28 cellular contexts compared by ENCODE assay signal in the genomic region with DNA sequence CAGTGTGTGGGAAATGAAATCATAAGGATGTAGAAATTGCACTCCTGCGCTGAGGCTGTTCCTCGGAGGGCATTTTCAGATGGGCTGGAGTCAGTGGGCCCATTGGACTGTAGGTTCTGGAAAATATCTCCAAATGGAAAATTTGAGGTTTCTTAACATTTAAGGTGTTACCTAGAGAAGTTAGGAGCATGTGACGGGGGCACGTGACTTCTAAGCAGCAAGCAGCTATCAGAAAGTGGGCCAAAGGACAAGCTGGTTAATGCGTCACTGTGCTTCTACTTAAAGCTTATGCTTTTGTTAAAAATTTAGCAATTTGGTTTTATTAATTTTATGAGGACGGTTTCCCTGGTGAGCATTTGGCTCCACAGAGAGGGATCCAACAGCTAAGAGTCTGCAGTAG.
"Had no signal": no experiment of that assay in that cellular context is flagged by ENCODE, and none has a peak within 500 bp of the region (broad histone marks: within the 10 kb centered on the region; RNA-seq: fewer than 3 reads in every experiment).

No MANE protein-coding gene starts in this region.

- H3K4me3 Mint-ChIP-seq: stimulated activated effector memory CD8-positive, alpha-beta T cell treated with anti-CD3 and anti-CD28 coated beads, Interleukin-12 subunit alpha, Interleukin-12 subunit beta, amount 100 ng/mL, for 72 hours; stimulated activated memory B cell treated with anti-CD40 and anti-IgM and Interleukin-4, amounts not matched to agents 10 μg/mL and 1 μg/mL and 100 μg/mL, for 72 hours; stimulated activated naive B cell treated with anti-CD40 and anti-IgM and Interleukin-4, amounts not matched to agents 10 μg/mL and 1 μg/mL and 100 μg/mL, for 72 hours; stimulated activated naive CD8-positive, alpha-beta T cell treated with anti-CD3 and anti-CD28 coated beads, Interleukin-15, amount 100 ng/mL, for 72 hours; stimulated activated naive CD8-positive, alpha-beta T cell treated with anti-CD3 and anti-CD28 coated beads, Interleukin-15, Interleukin-2, amounts not matched to agents 100 ng/mL and 50 ng/mL, for 24 hours; type B pancreatic cell had no signal

- DNase-seq: stimulated activated CD4-positive, alpha-beta T cell treated with anti-CD3 and anti-CD28 coated beads, Interleukin-2, amount 100 ng/mL, for 48 hours; stimulated activated CD4-positive, alpha-beta T cell treated with anti-CD3 and anti-CD28 coated beads, Interleukin-4, amount 100 ng/mL, for 1 hour; stimulated activated CD4-positive, alpha-beta T cell treated with anti-CD3 and anti-CD28 coated beads, Interleukin-4, amount 100 ng/mL, for 24 hours; stimulated activated CD4-positive, alpha-beta T cell treated with anti-CD3 and anti-CD28 coated beads, Interleukin-4, amount 100 ng/mL, for 4 hours; stimulated activated CD8-positive, alpha-beta memory T cell treated with anti-CD3 and anti-CD28 coated beads, Interleukin-4, amount 100 ng/mL, for 48 hours; stimulated activated naive B cell treated with anti-CD40 and anti-IgM and Interleukin-4, amounts not matched to agents 10 μg/mL and 1 μg/mL and 100 μg/mL, for 72 hours; stimulated activated naive CD4-positive, alpha-beta T cell; stimulated activated naive CD4-positive, alpha-beta T cell treated with Interleukin-2 at 50 U/mL for 16 hours; stimulated activated naive CD8-positive, alpha-beta T cell treated with anti-CD3 and anti-CD28 coated beads, Interleukin-15, amount 100 ng/mL, for 72 hours; stimulated activated naive CD8-positive, alpha-beta T cell treated with anti-CD3 and anti-CD28 coated beads, Interleukin-15, Interleukin-2, amounts not matched to agents 100 U/mL and 50 U/mL, for 24 hours; stomach; testis; thyroid gland; tibial artery; transverse colon; trophoblast cell; upper lobe of left lung; upper lobe of right lung; uterus had no signal

- H3K27me3 Mint-ChIP-seq: stimulated activated memory B cell treated with anti-CD40 and anti-IgM and Interleukin-4, amounts not matched to agents 10 μg/mL and 1 μg/mL and 100 μg/mL, for 72 hours; stimulated activated naive B cell treated with anti-CD40 and anti-IgM and Interleukin-4, amounts not matched to agents 10 μg/mL and 1 μg/mL and 100 μg/mL, for 72 hours; stimulated activated naive CD8-positive, alpha-beta T cell treated with anti-CD3 and anti-CD28 coated beads, Interleukin-15, amount 100 ng/mL, for 72 hours; stimulated activated naive CD8-positive, alpha-beta T cell treated with anti-CD3 and anti-CD28 coated beads, Interleukin-15, Interleukin-2, amounts not matched to agents 100 ng/mL and 50 ng/mL, for 24 hours had no signal

- ATAC-seq: stimulated activated effector memory CD8-positive, alpha-beta T cell treated with anti-CD3 and anti-CD28 coated beads, Interleukin-12 subunit alpha, Interleukin-12 subunit beta, amount 100 ng/mL, for 72 hours; stimulated activated memory B cell treated with anti-CD40 and anti-IgM and Interleukin-4, amounts not matched to agents 10 μg/mL and 1 μg/mL and 100 μg/mL, for 72 hours; stimulated activated naive B cell treated with anti-CD40 and anti-IgM and Interleukin-4, amounts not matched to agents 10 μg/mL and 1 μg/mL and 100 μg/mL, for 72 hours; stimulated activated naive CD8-positive, alpha-beta T cell treated with anti-CD3 and anti-CD28 coated beads, Interleukin-15, amount 100 ng/mL, for 72 hours; stimulated activated naive CD8-positive, alpha-beta T cell treated with anti-CD3 and anti-CD28 coated beads, Interleukin-15, Interleukin-2, amounts not matched to agents 100 U/mL and 50 U/mL, for 24 hours; upper lobe of right lung had no signal

- H3K27me3 ChIP-seq: stomach, suprapubic skin, testis, thyroid gland, tibial artery, tibial nerve, transverse colon, upper lobe of left lung, upper lobe of right lung, uterus, vagina had no signal

- H3K9me3 ChIP-seq: suprapubic skin, testis, thoracic aorta, thyroid gland, tibial artery, transverse colon, upper lobe of right lung, uterus, vagina had no signal

- H3K36me3 Mint-ChIP-seq: stimulated activated effector memory CD8-positive, alpha-beta T cell treated with anti-CD3 and anti-CD28 coated beads, Interleukin-12 subunit alpha, Interleukin-12 subunit beta, amount 100 ng/mL, for 72 hours; stimulated activated memory B cell treated with anti-CD40 and anti-IgM and Interleukin-4, amounts not matched to agents 10 μg/mL and 1 μg/mL and 100 μg/mL, for 72 hours; stimulated activated naive B cell treated with anti-CD40 and anti-IgM and Interleukin-4, amounts not matched to agents 10 μg/mL and 1 μg/mL and 100 μg/mL, for 72 hours; type B pancreatic cell had no signal

- H3K27ac Mint-ChIP-seq: stimulated activated effector memory CD8-positive, alpha-beta T cell treated with anti-CD3 and anti-CD28 coated beads, Interleukin-12 subunit alpha, Interleukin-12 subunit beta, amount 100 ng/mL, for 72 hours; stimulated activated memory B cell treated with anti-CD40 and anti-IgM and Interleukin-4, amounts not matched to agents 10 μg/mL and 1 μg/mL and 100 μg/mL, for 72 hours; stimulated activated naive B cell treated with anti-CD40 and anti-IgM and Interleukin-4, amounts not matched to agents 10 μg/mL and 1 μg/mL and 100 μg/mL, for 72 hours; stimulated activated naive CD8-positive, alpha-beta T cell treated with anti-CD3 and anti-CD28 coated beads, Interleukin-15, amount 100 ng/mL, for 72 hours; stimulated activated naive CD8-positive, alpha-beta T cell treated with anti-CD3 and anti-CD28 coated beads, Interleukin-15, Interleukin-2, amounts not matched to agents 100 ng/mL and 50 ng/mL, for 24 hours; type B pancreatic cell had no signal

- H3K27ac ChIP-seq: stomach, suprapubic skin, testis, thoracic aorta, thyroid gland, tibial artery, tibial nerve, transverse colon, upper lobe of left lung, upper lobe of right lung, uterus, vagina had no signal

- H3K36me3 ChIP-seq: stomach, suprapubic skin, thoracic aorta, thyroid gland, tibial artery, tibial nerve, transverse colon, upper lobe of left lung, upper lobe of right lung, uterus, vagina had no signal

- H3K9me3 Mint-ChIP-seq: type B pancreatic cell had no signal

- H3K4me1 Mint-ChIP-seq: stimulated activated effector memory CD8-positive, alpha-beta T cell treated with anti-CD3 and anti-CD28 coated beads, Interleukin-12 subunit alpha, Interleukin-12 subunit beta, amount 100 ng/mL, for 72 hours; stimulated activated memory B cell treated with anti-CD40 and anti-IgM and Interleukin-4, amounts not matched to agents 10 μg/mL and 1 μg/mL and 100 μg/mL, for 72 hours; stimulated activated naive B cell treated with anti-CD40 and anti-IgM and Interleukin-4, amounts not matched to agents 10 μg/mL and 1 μg/mL and 100 μg/mL, for 72 hours; stimulated activated naive CD8-positive, alpha-beta T cell treated with anti-CD3 and anti-CD28 coated beads, Interleukin-15, amount 100 ng/mL, for 72 hours had no signal

- H3K4me1 ChIP-seq: stomach, suprapubic skin, testis, thyroid gland, tibial artery, tibial nerve, transverse colon, upper lobe of left lung, upper lobe of right lung, uterus, vagina had no signal

- H3K4me3 ChIP-seq: stomach, suprapubic skin, testis, thoracic aorta, thyroid gland, tibial artery, tibial nerve, transverse colon, upper lobe of left lung, upper lobe of right lung, uterus, vagina had no signal

- FAIRE-seq: urothelium cell line had no signal
